ENCODE assay signal across 1 cellular context in genomic region chr4:163484906-163485305, GRCh38.
A peak's percentile ranks its signal among the peaks of the same experiment; 100 is the strongest.
TF ChIP-seq lines count a peak whose summit lies in the region.

No MANE protein-coding gene starts in this region.

TF ChIP-seq in K562, 482 proteins besides CTCF, POLR2A, EP300 and RAD21 (continued from another document and continues in another):
- TF ChIP-seq HES1 (IDR thresholded peaks at IDR 0.05; ENCODE audit: low read depth) (no peak), HCFC1 (IDR thresholded peaks at IDR 0.05; ENCODE audit: low read depth, low read length) (no peak), MEIS2 (IDR thresholded peaks at IDR 0.05; ENCODE audit: partially characterized antibody) (peak; percentile 34), KDM5B (IDR thresholded peaks at IDR 0.05; ENCODE audit: insufficient replicate concordance, low read depth, low read length) (no peak), ZBTB49 (CRISPR knock-in tag; IDR thresholded peaks at IDR 0.05; ENCODE audit: borderline replicate concordance) (no peak), COPS2 (conservative IDR thresholded peaks at IDR 0.05) (no peak), VEZF1 (CRISPR knock-in tag; IDR thresholded peaks at IDR 0.05) (peak; percentile 69), ZNF699 (CRISPR knock-in tag; IDR thresholded peaks at IDR 0.05; ENCODE audit: insufficient replicate concordance) (no peak), CC2D1A (IDR thresholded peaks at IDR 0.05) (0 out of 2 replicates have a peak, but pooled peaks have one; percentile 49), LCOR (CRISPR knock-in tag; IDR thresholded peaks at IDR 0.05) (0 out of 2 replicates have a peak, but pooled peaks have one; percentile 28), PHF20 (IDR thresholded peaks at IDR 0.05; ENCODE audit: partially characterized antibody) (no peak), NR2C2 (CRISPR knock-in tag; IDR thresholded peaks at IDR 0.05) (no peak), NR2C2 (tag; IDR thresholded peaks at IDR 0.05) (no peak), ZBTB9 (CRISPR knock-in tag; IDR thresholded peaks at IDR 0.05) (no peak), ZNF24 (IDR thresholded peaks at IDR 0.05) (no peak), GATA2 (CRISPR knock-in tag; IDR thresholded peaks at IDR 0.05) (peak; percentile 47; the same call in 1 of the 2 replicates), NBN (IDR thresholded peaks at IDR 0.05; ENCODE audit: low read depth) (no peak), MEF2D (tag; conservative IDR thresholded peaks at IDR 0.05; ENCODE audit: low read depth) (no peak), CREM (IDR thresholded peaks at IDR 0.05; ENCODE audit: low read depth) (no peak), MGA (IDR thresholded peaks at IDR 0.05) (no peak), PTBP1 (IDR thresholded peaks at IDR 0.05; ENCODE audit: low read depth, low read length) (no peak), PKNOX1 (IDR thresholded peaks at IDR 0.05) (peak; percentile 88), PBX2 (CRISPR knock-in tag; IDR thresholded peaks at IDR 0.05; ENCODE audit: low read depth) (no peak), PBX2 (tag; conservative IDR thresholded peaks at IDR 0.05; ENCODE audit: low read depth) (peak; percentile 82), ZC3H11A (IDR thresholded peaks at IDR 0.05; ENCODE audit: low read depth, low read length) (no peak), E4F1 (CRISPR knock-in tag; IDR thresholded peaks at IDR 0.05; ENCODE audit: borderline replicate concordance) (no peak), PTRF (tag; IDR thresholded peaks at IDR 0.05) (no peak), CBX1 (IDR thresholded peaks at IDR 0.05; ENCODE audit: low read depth) (no peak), ZNF316 (IDR thresholded peaks at IDR 0.05) (no peak), HDAC1 (IDR thresholded peaks at IDR 0.05) (no peak), RFX1 (IDR thresholded peaks at IDR 0.05) (no peak), CHCHD3 (CRISPR knock-in tag; IDR thresholded peaks at IDR 0.05) (no peak), SMC3 (conservative IDR thresholded peaks at IDR 0.05; ENCODE audit: insufficient read depth, low read depth, low read length) (peak; percentile 65)
